15 cellular contexts compared by ENCODE assay signal in the genomic region with DNA sequence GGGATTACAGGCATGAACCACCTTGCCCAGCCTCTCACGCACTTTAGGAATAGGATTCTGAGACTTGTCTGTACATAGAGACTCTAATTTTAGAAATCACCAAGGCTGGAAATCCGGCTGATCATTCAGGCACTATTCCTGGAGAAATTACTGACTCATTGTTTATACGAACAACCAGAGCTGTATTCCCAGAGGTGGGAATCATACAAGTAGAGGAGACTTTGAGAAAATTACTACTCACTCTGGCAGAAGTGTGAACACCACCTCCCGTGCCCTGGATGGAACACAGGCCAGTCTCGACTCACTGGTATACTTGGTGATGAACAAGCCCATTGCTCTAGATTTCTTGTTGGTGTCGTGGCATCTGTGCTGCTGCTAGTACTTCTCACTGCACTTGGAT. TPM values are rescaled to one million over a fixed set of nuclear protein-coding genes. Genes with fewer than 3 reads are reported as not detected.
DNase-seq lines count a peak whose midpoint lies in the region; ATAC-seq and TF ChIP-seq lines count a peak whose summit lies in the region.
"Had no signal": no experiment of that assay in that cellular context is flagged by ENCODE, and none has a peak within 500 bp of the region (broad histone marks: within the 10 kb centered on the region; RNA-seq: fewer than 3 reads in every experiment).

No MANE protein-coding gene starts in this region.

- H3K4me1 ChIP-seq in neural progenitor cell, result peaks cover 21% of the 10 kb centered on the region
- H3K4me1 ChIP-seq: SJSA1 had no signal

- TF ChIP-seq CTCF in HFFc6 (IDR thresholded peaks at IDR 0.05), result no peak
- no peak for TF ChIP-seq CTCF in epithelial cell of esophagus (IDR thresholded peaks at IDR 0.05; ENCODE audit: insufficient read depth, low read depth, low read length, missing control alignments)
- no peak for TF ChIP-seq CTCF in neural progenitor cell (IDR thresholded peaks at IDR 0.05)

- H3K9me3 ChIP-seq in neural progenitor cell (ENCODE audit: low read depth), result no peaks in the 10 kb centered on the region
- H3K9me3 ChIP-seq: SJSA1 had no signal

- peak overlapping the region; percentile 8; the same call in 1 of the 2 replicates for H3K27ac Mint-ChIP-seq in HFFc6
- no peak overlapping the region for H3K27ac Mint-ChIP-seq in neural progenitor cell
- H3K27ac Mint-ChIP-seq: naive thymus-derived CD4-positive, alpha-beta T cell had no signal

- H3K4me1 Mint-ChIP-seq in HFFc6 (ENCODE audit: low read depth) (peaks cover 29% of the 10 kb centered on the region), neural progenitor cell (peaks cover 13% of the 10 kb centered on the region)

- H3K4me3 ChIP-seq in epithelial cell of esophagus (ENCODE audit: low read length) (no peak overlapping the region), neural progenitor cell (no peak overlapping the region)
- H3K4me3 ChIP-seq: SJSA1 had no signal

- peaks cover 4% of the 10 kb centered on the region; the same call in 1 of the 2 replicates for H3K9me3 Mint-ChIP-seq in HFFc6
- no peaks in the 10 kb centered on the region for H3K9me3 Mint-ChIP-seq in neural progenitor cell

- H3K4me3 Mint-ChIP-seq in HFFc6, result no peak overlapping the region
- no peak overlapping the region for H3K4me3 Mint-ChIP-seq in neural progenitor cell
- H3K4me3 Mint-ChIP-seq: naive thymus-derived CD4-positive, alpha-beta T cell had no signal

- peak overlapping the region; percentile 33 for H3K4me2 ChIP-seq in neural progenitor cell

- H4K20me1 ChIP-seq in neural progenitor cell (ENCODE audit: low read depth), result no peaks in the 10 kb centered on the region

- H3K9ac ChIP-seq in neural progenitor cell, result no peak overlapping the region

- H3K36me3 Mint-ChIP-seq in HFFc6 (ENCODE audit: low read depth) (no peaks in the 10 kb centered on the region), neural progenitor cell (no peaks in the 10 kb centered on the region)
- H3K36me3 Mint-ChIP-seq: naive thymus-derived CD4-positive, alpha-beta T cell had no signal

- no peaks in the 10 kb centered on the region for H3K27me3 ChIP-seq in neural progenitor cell
- H3K27me3 ChIP-seq: SJSA1 had no signal

- H3K79me2 ChIP-seq in neural progenitor cell (ENCODE audit: low read depth), result no peaks in the 10 kb centered on the region

- no peak for ATAC-seq in GM21717 (IDR thresholded peaks at IDR 0.05; ENCODE audit: unreplicated experiment)
- ATAC-seq in HG02840 (IDR thresholded peaks at IDR 0.05; ENCODE audit: low FRiP score, unreplicated experiment), result no peak
- ATAC-seq: naive thymus-derived CD4-positive, alpha-beta T cell had no signal

- peaks cover 3% of the 10 kb centered on the region for H3K27me3 Mint-ChIP-seq in HFFc6 (ENCODE audit: insufficient read depth)
- peaks cover 4% of the 10 kb centered on the region for H3K27me3 Mint-ChIP-seq in neural progenitor cell (ENCODE audit: insufficient read depth, low read depth)

- DNase-seq in A172 (ENCODE audit: low spot score), result peak; percentile 27
- DNase-seq in HFFc6, result peak; percentile 38
- peak; percentile 25 for DNase-seq in epithelial cell of esophagus (ENCODE audit: low read depth)
- DNase-seq in neural progenitor cell (ENCODE audit: low spot score), result no peak
- no peak for DNase-seq in DMS53 treated with DMSO at 0.1 percent for 48 hours (lab: John Stamatoyannopoulos, UW; ENCODE audit: unreplicated experiment)
- DNase-seq in NCI-H446 (lab: John Stamatoyannopoulos, UW), result no peak
- DNase-seq: activated effector memory CD4-positive, alpha-beta T cell treated with Interleukin-2 at 50 U/mL for 16 hours; Calu3; naive thymus-derived CD4-positive, alpha-beta T cell; NCI-H2171 treated with DMSO at 0.1 percent for 48 hours; NK-92 treated with Interleukin-12 subunit alpha and Interleukin-12 subunit beta, amount 100 ng/mL, for 24 hours; stimulated activated naive CD4-positive, alpha-beta T cell treated with Interleukin-2 at 50 U/mL for 16 hours had no signal

- H3K27ac ChIP-seq in neural progenitor cell, result no peak overlapping the region
- H3K27ac ChIP-seq: SJSA1 had no signal

- no peak overlapping the region for H2AFZ ChIP-seq in neural progenitor cell (replicated peaks)

- peaks cover 37% of the 10 kb centered on the region for H3F3A ChIP-seq in neural progenitor cell (ENCODE audit: low read depth)

- no peaks in the 10 kb centered on the region for H3K36me3 ChIP-seq in neural progenitor cell
- H3K36me3 ChIP-seq: SJSA1 had no signal

RNA-seq across cellular contexts. Expression of a gene that starts 5.8 kb away (rescaled TPM):
- 17.9 and 18.6 TPM in 2 replicates for total RNA-seq in A172 (2014; rRNA removed; shearing (Covaris generic))
- 10 to 100 TPM; 11.5 to 15.6 (median 14.3) TPM for total RNA-seq in HFFc6 (2021; fragmentation: NEBNext Ultra II Directional; extraction: Animal tissue kit (Norgen Biotek cat#: 25700))
- 52.4 and 72.4 TPM in 2 replicates for total RNA-seq in neural progenitor cell (ENCODE audit: low replicate concordance)

Comparison
In these comparisons a context has a peak if more than half of its experiments do, and no peak if none do; other contexts are left out.
1. DNase-seq: peak in A172 (single experiment), HFFc6 (single experiment) and epithelial cell of esophagus (single experiment); none in neural progenitor cell (single experiment), DMS53 treated with DMSO at 0.1 percent for 48 hours (single experiment) and NCI-H446 (0 of 2).